1 cellular context compared by ENCODE assay signal in the genomic region with DNA sequence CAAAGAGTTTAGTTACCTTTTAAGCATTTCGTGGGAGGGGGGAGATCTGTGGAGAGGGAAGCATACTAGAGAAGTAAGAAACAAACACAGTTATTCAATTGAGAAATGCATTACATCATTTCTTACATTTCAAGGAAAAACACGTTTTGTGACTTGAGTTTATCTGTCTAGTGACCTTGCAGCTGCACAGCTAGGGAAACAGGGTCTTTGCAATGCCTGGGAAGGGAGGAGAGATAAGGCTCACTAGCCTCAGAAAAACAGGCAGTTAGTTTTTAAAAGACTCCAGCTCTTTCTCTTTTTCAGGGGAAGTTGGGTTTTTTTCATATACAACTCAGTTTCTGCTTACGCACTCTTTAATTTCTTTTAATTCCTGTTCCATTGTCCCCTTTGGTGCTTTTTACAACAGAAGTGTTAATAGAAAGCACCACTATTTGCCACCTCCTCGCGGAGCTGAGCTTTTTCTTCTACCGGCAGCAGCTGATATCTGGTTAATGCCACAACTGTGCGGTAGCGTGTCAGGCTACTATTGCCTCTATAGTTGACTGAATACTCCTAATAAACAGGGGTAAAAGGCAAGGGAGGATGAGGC.
A peak's percentile ranks its signal among the peaks of the same experiment; 100 is the strongest.
TF ChIP-seq lines count a peak whose summit lies in the region.

No MANE protein-coding gene starts in this region.

TF ChIP-seq in HepG2, 621 proteins besides CTCF, POLR2A, EP300 and RAD21 (continued from another document):
- no peak for TF ChIP-seq SMAD1 (CRISPR knock-in tag; IDR thresholded peaks at IDR 0.05; ENCODE audit: borderline replicate concordance, low read depth)
- no peak for TF ChIP-seq ZNF460 (CRISPR knock-in tag; IDR thresholded peaks at IDR 0.05; ENCODE audit: borderline replicate concordance)
- TF ChIP-seq ATF7 (IDR thresholded peaks at IDR 0.05), result peak; percentile 61
- TF ChIP-seq ATF7 (CRISPR knock-in tag; IDR thresholded peaks at IDR 0.05), result no peak
- TF ChIP-seq ISX (CRISPR knock-in tag; conservative IDR thresholded peaks at IDR 0.05), result no peak
- no peak for TF ChIP-seq ETV5 (CRISPR knock-in tag; IDR thresholded peaks at IDR 0.05; ENCODE audit: borderline replicate concordance)
- peak; percentile 33; the same call in 1 of the 2 replicates for TF ChIP-seq BCL6 (CRISPR knock-in tag; IDR thresholded peaks at IDR 0.05)
- TF ChIP-seq REXO4 (CRISPR knock-in tag; IDR thresholded peaks at IDR 0.05; ENCODE audit: borderline replicate concordance), result no peak
- TF ChIP-seq GATAD2A (CRISPR knock-in tag; IDR thresholded peaks at IDR 0.05), result 0 out of 2 replicates have a peak, but pooled peaks have one; percentile 12
- TF ChIP-seq ZNF414 (CRISPR knock-in tag; IDR thresholded peaks at IDR 0.05), result no peak
TF ChIP-seq in HepG2: peak in this region for 4.
